In the genomic region with DNA sequence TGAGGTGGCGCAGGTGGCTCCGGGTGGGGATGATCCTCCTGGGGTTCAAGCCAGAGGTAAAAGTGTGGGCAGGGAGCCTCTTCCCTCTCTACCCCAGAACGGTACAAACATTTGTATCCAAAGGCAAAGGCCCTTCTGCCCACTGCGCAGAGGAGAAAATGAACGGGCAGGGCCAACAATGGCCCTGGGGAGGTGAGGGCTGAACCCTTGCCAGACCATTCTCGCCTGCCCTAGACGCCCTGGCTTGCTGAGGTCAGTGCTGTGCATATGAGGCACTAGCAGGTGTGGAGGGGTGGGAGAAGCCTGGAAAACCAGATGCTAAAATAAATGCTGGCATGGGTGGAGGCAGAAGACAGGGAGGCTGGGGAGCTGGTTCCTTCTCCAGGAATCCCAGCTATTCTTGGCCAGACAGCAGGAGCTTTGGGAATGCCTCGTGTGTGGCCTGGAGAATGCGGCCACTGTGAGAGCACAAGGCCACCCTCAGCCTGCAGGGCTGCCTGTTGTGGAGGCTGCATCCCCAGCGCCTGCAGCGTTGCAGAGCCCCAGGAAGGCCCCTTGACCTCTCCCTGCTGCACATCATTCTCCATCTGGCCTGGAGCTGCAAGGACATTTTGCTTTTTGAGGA, we compare ENCODE assay signal across 11 cellular contexts. TPM values are rescaled to one million over a fixed set of nuclear protein-coding genes. Genes with fewer than 3 reads are reported as not detected.
DNase-seq lines count a peak whose midpoint lies in the region; ATAC-seq, FAIRE-seq and TF ChIP-seq lines count a peak whose summit lies in the region.
"Had no signal": no experiment of that assay in that cellular context is flagged by ENCODE, and none has a peak within 500 bp of the region (broad histone marks: within the 10 kb centered on the region; RNA-seq: fewer than 3 reads in every experiment).

No MANE protein-coding gene starts in this region.

- CTCF ChIA-PET in HCT116 (lab: Charles Lee): interaction anchor here (4.7 to 5.1 kb wide), 2 partner anchors 39 to 44 kb away, joined by 66 to 76 read pairs; a partner anchor contains a TSS

- TF ChIP-seq POLR2A in HCT116 (IDR thresholded peaks at IDR 0.05; ENCODE audit: borderline replicate concordance, extremely low read depth, insufficient read depth, insufficient read length): no peak
- TF ChIP-seq POLR2A in GM18505 (IDR thresholded peaks at IDR 0.05; ENCODE audit: borderline replicate concordance, extremely low read depth, insufficient read depth, insufficient read length): no peak
- TF ChIP-seq POLR2A in GM12891 (IDR thresholded peaks at IDR 0.05; ENCODE audit: low read depth, low read length): no peak

- H3K27ac ChIP-seq in BLaER1: peak overlapping the region; percentile 74; the same call in 1 of the 2 replicates
- H3K27ac ChIP-seq in HCT116 (ENCODE audit: low read depth, low read length): no peak overlapping the region

- H3K4me3 ChIP-seq in BLaER1: peak overlapping the region; percentile 73
- H3K4me3 ChIP-seq in HCT116 (replicated peaks in 1 of 2; ENCODE audit: low read depth in 1 of 2, low read length in 2 of 2): no peak overlapping the region

- no peak for TF ChIP-seq CTCF in HCT116 (IDR thresholded peaks at IDR 0.05 in 2 of 3, conservative IDR thresholded peaks at IDR 0.05 in 1 of 3; ENCODE audit: borderline replicate concordance in 1 of 3, insufficient read depth in 1 of 3, low read depth in 2 of 3, low read length in 2 of 3)
- TF ChIP-seq CTCF in mesothelial cell of epicardium (IDR thresholded peaks at IDR 0.05; ENCODE audit: unreplicated experiment): no peak

- H3K36me3 ChIP-seq in BLaER1 (no peaks in the 10 kb centered on the region), HCT116 (ENCODE audit: control insufficient read depth in 1 of 2, insufficient read depth in 2 of 2, low read length in 2 of 2) (no peaks in the 10 kb centered on the region)
- H3K36me3 ChIP-seq: right atrium auricular region had no signal

- H3K9me3 ChIP-seq in BLaER1: no peaks in the 10 kb centered on the region
- H3K9me3 ChIP-seq in HCT116 (ENCODE audit: control insufficient read depth in 1 of 2, insufficient read depth in 1 of 2, low read depth in 1 of 2, low read length in 2 of 2): no peaks in the 10 kb centered on the region
- H3K9me3 ChIP-seq: right atrium auricular region had no signal

- H3K9ac ChIP-seq in BLaER1: peak overlapping the region; percentile 75
- no peak overlapping the region for H3K9ac ChIP-seq in HCT116 (ENCODE audit: low read length)

- H3K4me1 ChIP-seq in BLaER1 (peaks cover 28% of the 10 kb centered on the region), HCT116 (ENCODE audit: control insufficient read depth in 1 of 2, insufficient read depth in 2 of 2, low read length in 2 of 2) (peaks cover 5 to 12% of the 10 kb centered on the region in 2 experiments; a peak in 3 of 4 replicates)

- no peak overlapping the region for H3K27ac Mint-ChIP-seq in activated naive CD8-positive, alpha-beta T cell treated with anti-CD3 and anti-CD28 coated beads, Interleukin-2, amount 10 ng/mL, durations not matched to agents 7 days and 5 days
- peak overlapping the region; percentile 9 for H3K27ac Mint-ChIP-seq in mesothelial cell of epicardium

- no peaks in the 10 kb centered on the region for H3K9me2 ChIP-seq in HCT116 (ENCODE audit: insufficient read depth)

- BruUV-seq in HCT116 (replicated peaks; lab: Mats Ljungman, UMichigan): no TSS peak

- RAD21 ChIA-PET in HCT116 (lab: Charles Lee; ENCODE audit: low non-redundant PET in 1 of 2, low total read pairs in 2 of 2, uncharacterized antibody in 2 of 2, unreplicated experiment in 2 of 2): no interaction called here

- peak overlapping the region; percentile 90 for H3K4me2 ChIP-seq in BLaER1
- H3K4me2 ChIP-seq in HCT116 (ENCODE audit: low read length): peak overlapping the region; percentile 72

- FAIRE-seq in GM12891 (lab: Jason Lieb, UNC): no peak
- FAIRE-seq: GM18507 had no signal

- peak overlapping the region; percentile 86 for H3K4me3 Mint-ChIP-seq in activated naive CD8-positive, alpha-beta T cell treated with anti-CD3 and anti-CD28 coated beads, Interleukin-2, amount 10 ng/mL, durations not matched to agents 7 days and 5 days
- H3K4me3 Mint-ChIP-seq in mesothelial cell of epicardium: peak overlapping the region; percentile 78

- DNase-seq in HCT116 (ENCODE audit: low read depth, low spot score) (no peak), mesothelial cell of epicardium (ENCODE audit: low spot score in 2 of 2, unreplicated experiment in 2 of 2) (no peak), DMS153 treated with DMSO at 0.1 percent for 48 hours (lab: John Stamatoyannopoulos, UW; ENCODE audit: unreplicated experiment) (no peak), NCI-H146 (lab: John Stamatoyannopoulos, UW) (no peak), GM12891 (ENCODE audit: insufficient read length, low spot score) (no peak)
- DNase-seq in activated naive CD8-positive, alpha-beta T cell treated with anti-CD3 and anti-CD28 coated beads, Interleukin-2, amount 10 ng/mL, durations not matched to agents 7 days and 5 days: no peak
- DNase-seq: SHP77 treated with DMSO at 0.1 percent for 48 hours had no signal

- no peak overlapping the region for H2AFZ ChIP-seq in HCT116 (ENCODE audit: low read depth, low read length, poor library complexity, severe bottlenecking)

- H3K4me1 Mint-ChIP-seq in activated naive CD8-positive, alpha-beta T cell treated with anti-CD3 and anti-CD28 coated beads, Interleukin-2, amount 10 ng/mL, durations not matched to agents 7 days and 5 days: peaks cover 5% of the 10 kb centered on the region
- H3K4me1 Mint-ChIP-seq in mesothelial cell of epicardium: peaks cover 7% of the 10 kb centered on the region

- H3K79me2 ChIP-seq in HCT116 (ENCODE audit: insufficient read depth, low read length): no peaks in the 10 kb centered on the region

- no peaks in the 10 kb centered on the region for H3K9me3 Mint-ChIP-seq in activated naive CD8-positive, alpha-beta T cell treated with anti-CD3 and anti-CD28 coated beads, Interleukin-2, amount 10 ng/mL, durations not matched to agents 7 days and 5 days
- no peaks in the 10 kb centered on the region for H3K9me3 Mint-ChIP-seq in mesothelial cell of epicardium

- intact Hi-C loops in HCT116 (cut with micrococcal nuclease): no loop called here

- no peaks in the 10 kb centered on the region for H3K27me3 ChIP-seq in BLaER1
- H3K27me3 ChIP-seq in HCT116 (ENCODE audit: insufficient read depth, low read length): no peaks in the 10 kb centered on the region
- H3K27me3 ChIP-seq: right atrium auricular region had no signal

- H3K36me3 Mint-ChIP-seq in activated naive CD8-positive, alpha-beta T cell treated with anti-CD3 and anti-CD28 coated beads, Interleukin-2, amount 10 ng/mL, durations not matched to agents 7 days and 5 days: no peaks in the 10 kb centered on the region
- H3K36me3 Mint-ChIP-seq in mesothelial cell of epicardium: no peaks in the 10 kb centered on the region

- POLR2A ChIA-PET in HCT116 (lab: Charles Lee): interaction anchor here (3.3 kb wide), 1 partner anchor 43 kb away, joined by 41 read pairs; a partner anchor contains a TSS
- POLR2A ChIA-PET in activated naive CD8-positive, alpha-beta T cell treated with anti-CD3 and anti-CD28 coated beads, Interleukin-2, amount 10 ng/mL, durations not matched to agents 7 days and 5 days (lab: Charles Lee): interaction anchor here (1.5 to 3.4 kb wide), 3 partner anchors 40 to 392 kb away, joined by 4 to 70 read pairs (median 21); a partner anchor contains a TSS

- H3K27me3 Mint-ChIP-seq in activated naive CD8-positive, alpha-beta T cell treated with anti-CD3 and anti-CD28 coated beads, Interleukin-2, amount 10 ng/mL, durations not matched to agents 7 days and 5 days: peaks cover 2% of the 10 kb centered on the region
- no peaks in the 10 kb centered on the region for H3K27me3 Mint-ChIP-seq in mesothelial cell of epicardium (ENCODE audit: low read depth)

- ATAC-seq in HCT116: no peak
- ATAC-seq in activated naive CD8-positive, alpha-beta T cell treated with anti-CD3 and anti-CD28 coated beads, Interleukin-2, amount 10 ng/mL, durations not matched to agents 7 days and 5 days (ENCODE audit: low read depth): no peak
- ATAC-seq in GM18505 (IDR thresholded peaks at IDR 0.05; ENCODE audit: unreplicated experiment): no peak

- TF ChIP-seq RAD21 in HCT116 (IDR thresholded peaks at IDR 0.05; ENCODE audit: low read depth): no peak

- no peaks in the 10 kb centered on the region for H4K20me1 ChIP-seq in BLaER1
- no peaks in the 10 kb centered on the region for H4K20me1 ChIP-seq in HCT116 (ENCODE audit: insufficient read depth)

TF ChIP-seq in HCT116, 20 proteins besides CTCF, POLR2A, EP300 and RAD21 (continues in another document):
- no peak for TF ChIP-seq JUND (IDR thresholded peaks at IDR 0.05)

TF ChIP-seq in GM12891, 5 proteins besides CTCF, POLR2A, EP300 and RAD21 (continues in another document):
- no peak for TF ChIP-seq POU2F2 (IDR thresholded peaks at IDR 0.05; ENCODE audit: low read depth, low read length)

RNA-seq across cellular contexts. Expression of a gene that starts 4.5 kb away (rescaled TPM):
- total RNA-seq in HCT116 (2021; ENCODE audit: unreplicated experiment) (not detected), mesothelial cell of epicardium (not detected in 3 replicates)
- polyA plus RNA-seq in HCT116 (2012): 0.15 TPM in 1 of 2 replicates, not detected in the other
- not detected for total RNA-seq in activated naive CD8-positive, alpha-beta T cell treated with anti-CD3 and anti-CD28 coated beads, Interleukin-2, amount 10 ng/mL, durations not matched to agents 7 days and 5 days
- not detected for polyA plus RNA-seq in GM12891 (2012; ENCODE audit: low read depth, missing spikeins)
- total RNA-seq: right atrium auricular region had no signal

RNA-seq across cellular contexts. Expression of a gene that starts 12.2 kb away (rescaled TPM):
- total RNA-seq in HCT116 (2021; ENCODE audit: unreplicated experiment) (not detected), mesothelial cell of epicardium (0.09 to 0.20 TPM (median 0.11 TPM) in 3 replicates)
- polyA plus RNA-seq in HCT116 (2012): not detected in 2 replicates
- under 1 TPM in 1 of 2 experiments, not detected in 1; 0.11 TPM for total RNA-seq in activated naive CD8-positive, alpha-beta T cell treated with anti-CD3 and anti-CD28 coated beads, Interleukin-2, amount 10 ng/mL, durations not matched to agents 7 days and 5 days
- not detected for polyA plus RNA-seq in GM12891 (2012; ENCODE audit: low read depth, missing spikeins)
- total RNA-seq: right atrium auricular region had no signal

RNA-seq across cellular contexts. Expression of a gene that starts 30.2 kb away (rescaled TPM):
- total RNA-seq in HCT116 (2021; ENCODE audit: unreplicated experiment): 2.6 TPM
- polyA plus RNA-seq in HCT116 (2012): 1.4 and 1.5 TPM in 2 replicates
- total RNA-seq in activated naive CD8-positive, alpha-beta T cell treated with anti-CD3 and anti-CD28 coated beads, Interleukin-2, amount 10 ng/mL, durations not matched to agents 7 days and 5 days: under 1 TPM; 0.45 to 0.75 TPM
- 0.34 to 0.86 TPM in 2 of 3 replicates, not detected in the other for total RNA-seq in mesothelial cell of epicardium
- polyA plus RNA-seq in GM12891 (2012; ENCODE audit: low read depth, missing spikeins): not detected

RNA-seq across cellular contexts. Expression of a gene that starts 33.8 kb away (rescaled TPM):
- 0.15 TPM for total RNA-seq in HCT116 (2021; ENCODE audit: unreplicated experiment)
- polyA plus RNA-seq in HCT116 (2012): not detected in 2 replicates
- under 1 TPM; 0.09 to 0.53 TPM for total RNA-seq in activated naive CD8-positive, alpha-beta T cell treated with anti-CD3 and anti-CD28 coated beads, Interleukin-2, amount 10 ng/mL, durations not matched to agents 7 days and 5 days
- 19.3 to 20.5 TPM (median 20.1 TPM) in 3 replicates for total RNA-seq in mesothelial cell of epicardium
- not detected for polyA plus RNA-seq in GM12891 (2012; ENCODE audit: low read depth, missing spikeins)

RNA-seq across cellular contexts. Expression of a gene that starts 44.1 kb away (rescaled TPM):
- 346 TPM for total RNA-seq in HCT116 (2021; ENCODE audit: unreplicated experiment)
- polyA plus RNA-seq in HCT116 (2012): 309 and 338 TPM in 2 replicates
- total RNA-seq in activated naive CD8-positive, alpha-beta T cell treated with anti-CD3 and anti-CD28 coated beads, Interleukin-2, amount 10 ng/mL, durations not matched to agents 7 days and 5 days: 100 to 1,000 TPM; 291 to 299 TPM
- 218 to 235 TPM (median 225 TPM) in 3 replicates for total RNA-seq in mesothelial cell of epicardium
- 166 TPM for polyA plus RNA-seq in GM12891 (2012; ENCODE audit: low read depth, missing spikeins)
